1 cellular context compared by ENCODE assay signal in the genomic region with DNA sequence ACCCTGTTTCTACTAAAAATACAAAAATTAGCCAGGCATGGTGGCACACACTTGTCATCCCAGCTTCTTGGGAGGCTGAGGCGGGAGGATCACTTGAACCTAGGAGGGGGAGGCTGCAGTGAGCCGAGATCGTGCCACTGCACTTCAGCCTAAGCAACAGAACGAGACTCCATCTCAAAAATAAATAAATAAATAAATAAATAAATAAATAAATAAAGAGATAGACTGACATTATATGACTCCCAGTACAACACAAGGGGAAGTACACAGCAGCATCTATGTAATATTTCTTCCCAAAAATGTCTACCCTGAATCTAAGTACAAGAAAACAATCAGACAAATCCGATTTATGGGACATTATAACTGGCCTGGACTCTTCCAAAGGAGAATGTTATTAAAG.
A peak's percentile ranks its signal among the peaks of the same experiment; 100 is the strongest.
TF ChIP-seq lines count a peak whose summit lies in the region.

No MANE protein-coding gene starts in this region.

TF ChIP-seq in HEK293, 187 proteins besides CTCF, POLR2A, EP300 and RAD21 (continued from another document and continues in another):
- TF ChIP-seq, protein P1, sequence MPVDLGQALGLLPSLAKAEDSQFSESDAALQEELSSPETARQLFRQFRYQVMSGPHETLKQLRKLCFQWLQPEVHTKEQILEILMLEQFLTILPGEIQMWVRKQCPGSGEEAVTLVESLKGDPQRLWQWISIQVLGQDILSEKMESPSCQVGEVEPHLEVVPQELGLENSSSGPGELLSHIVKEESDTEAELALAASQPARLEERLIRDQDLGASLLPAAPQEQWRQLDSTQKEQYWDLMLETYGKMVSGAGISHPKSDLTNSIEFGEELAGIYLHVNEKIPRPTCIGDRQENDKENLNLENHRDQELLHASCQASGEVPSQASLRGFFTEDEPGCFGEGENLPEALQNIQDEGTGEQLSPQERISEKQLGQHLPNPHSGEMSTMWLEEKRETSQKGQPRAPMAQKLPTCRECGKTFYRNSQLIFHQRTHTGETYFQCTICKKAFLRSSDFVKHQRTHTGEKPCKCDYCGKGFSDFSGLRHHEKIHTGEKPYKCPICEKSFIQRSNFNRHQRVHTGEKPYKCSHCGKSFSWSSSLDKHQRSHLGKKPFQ (tag by site-specific recombination; IDR thresholded peaks at IDR 0.05) = no peak
- TF ChIP-seq ZNF48 (tag by site-specific recombination; IDR thresholded peaks at IDR 0.05) (no peak), ZBTB7A (tag by site-specific recombination; IDR thresholded peaks at IDR 0.05; ENCODE audit: low read depth) (no peak), ZNF132 (tag by site-specific recombination; IDR thresholded peaks at IDR 0.05; ENCODE audit: borderline replicate concordance) (no peak), ZNF146 (tag by site-specific recombination; IDR thresholded peaks at IDR 0.05) (no peak), SETDB1 (IDR thresholded peaks at IDR 0.05; ENCODE audit: insufficient read length, low read length) (no peak), ZNF596 (tag by site-specific recombination; IDR thresholded peaks at IDR 0.05) (no peak), ZFP41 (tag by site-specific recombination; IDR thresholded peaks at IDR 0.05; ENCODE audit: borderline replicate concordance) (no peak), TRIM28 (IDR thresholded peaks at IDR 0.05; ENCODE audit: borderline replicate concordance, low read length) (no peak), ZNF473 (tag by site-specific recombination; IDR thresholded peaks at IDR 0.05) (no peak), ZNF335 (tag by site-specific recombination; conservative IDR thresholded peaks at IDR 0.05) (no peak), ZNF366 (tag by site-specific recombination; conservative IDR thresholded peaks at IDR 0.05) (no peak), EGR2 (tag by site-specific recombination; IDR thresholded peaks at IDR 0.05; ENCODE audit: low read depth) (no peak), ZNF830 (tag by site-specific recombination; IDR thresholded peaks at IDR 0.05; ENCODE audit: low read depth) (no peak), ZNF549 (tag by site-specific recombination; IDR thresholded peaks at IDR 0.05) (no peak), ZSCAN16 (tag by site-specific recombination; IDR thresholded peaks at IDR 0.05) (no peak), ZNF302 (tag by site-specific recombination; IDR thresholded peaks at IDR 0.05; ENCODE audit: low read depth) (no peak), ZNF155 (tag by site-specific recombination; IDR thresholded peaks at IDR 0.05) (no peak), ZNF354C (tag by site-specific recombination; IDR thresholded peaks at IDR 0.05; ENCODE audit: borderline replicate concordance, low read depth) (peak; percentile 91; the same call in 1 of the 2 replicates), ZNF521 (tag by site-specific recombination; IDR thresholded peaks at IDR 0.05) (no peak), ZNF558 (tag by site-specific recombination; IDR thresholded peaks at IDR 0.05) (peak; percentile 78; the same call in 1 of the 2 replicates), ZNF175 (tag by site-specific recombination; IDR thresholded peaks at IDR 0.05) (no peak), SCRT1 (tag by site-specific recombination; IDR thresholded peaks at IDR 0.05; ENCODE audit: borderline replicate concordance) (no peak), ZNF239 (tag by site-specific recombination; IDR thresholded peaks at IDR 0.05) (no peak), MEIS1 (CRISPR knock-in tag; IDR thresholded peaks at IDR 0.05; ENCODE audit: borderline replicate concordance) (no peak), IKZF3 (tag by site-specific recombination; IDR thresholded peaks at IDR 0.05) (no peak), PRDM1 (tag by site-specific recombination; IDR thresholded peaks at IDR 0.05) (no peak), SP2 (tag by site-specific recombination; IDR thresholded peaks at IDR 0.05) (no peak)
- TF ChIP-seq, protein P2, sequence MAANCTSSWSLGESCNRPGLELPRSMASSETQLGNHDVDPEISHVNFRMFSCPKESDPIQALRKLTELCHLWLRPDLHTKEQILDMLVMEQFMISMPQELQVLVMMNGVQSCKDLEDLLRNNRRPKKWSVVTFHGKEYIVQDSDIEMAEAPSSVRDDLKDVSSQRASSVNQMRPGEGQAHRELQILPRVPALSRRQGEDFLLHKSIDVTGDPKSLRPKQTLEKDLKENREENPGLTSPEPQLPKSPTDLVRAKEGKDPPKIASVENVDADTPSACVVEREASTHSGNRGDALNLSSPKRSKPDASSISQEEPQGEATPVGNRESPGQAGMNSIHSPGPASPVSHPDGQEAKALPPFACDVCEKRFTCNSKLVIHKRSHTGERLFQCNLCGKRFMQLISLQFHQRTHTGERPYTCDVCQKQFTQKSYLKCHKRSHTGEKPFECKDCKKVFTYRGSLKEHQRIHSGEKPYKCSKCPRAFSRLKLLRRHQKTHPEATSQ (tag by site-specific recombination; IDR thresholded peaks at IDR 0.05) = no peak
- TF ChIP-seq, protein P3, sequence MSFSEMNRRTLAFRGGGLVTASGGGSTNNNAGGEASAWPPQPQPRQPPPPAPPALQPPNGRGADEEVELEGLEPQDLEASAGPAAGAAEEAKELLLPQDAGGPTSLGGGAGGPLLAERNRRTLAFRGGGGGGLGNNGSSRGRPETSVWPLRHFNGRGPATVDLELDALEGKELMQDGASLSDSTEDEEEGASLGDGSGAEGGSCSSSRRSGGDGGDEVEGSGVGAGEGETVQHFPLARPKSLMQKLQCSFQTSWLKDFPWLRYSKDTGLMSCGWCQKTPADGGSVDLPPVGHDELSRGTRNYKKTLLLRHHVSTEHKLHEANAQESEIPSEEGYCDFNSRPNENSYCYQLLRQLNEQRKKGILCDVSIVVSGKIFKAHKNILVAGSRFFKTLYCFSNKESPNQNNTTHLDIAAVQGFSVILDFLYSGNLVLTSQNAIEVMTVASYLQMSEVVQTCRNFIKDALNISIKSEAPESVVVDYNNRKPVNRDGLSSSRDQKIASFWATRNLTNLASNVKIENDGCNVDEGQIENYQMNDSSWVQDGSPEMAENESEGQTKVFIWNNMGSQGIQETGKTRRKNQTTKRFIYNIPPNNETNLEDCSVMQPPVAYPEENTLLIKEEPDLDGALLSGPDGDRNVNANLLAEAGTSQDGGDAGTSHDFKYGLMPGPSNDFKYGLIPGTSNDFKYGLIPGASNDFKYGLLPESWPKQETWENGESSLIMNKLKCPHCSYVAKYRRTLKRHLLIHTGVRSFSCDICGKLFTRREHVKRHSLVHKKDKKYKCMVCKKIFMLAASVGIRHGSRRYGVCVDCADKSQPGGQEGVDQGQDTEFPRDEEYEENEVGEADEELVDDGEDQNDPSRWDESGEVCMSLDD (tag by site-specific recombination; IDR thresholded peaks at IDR 0.05) = no peak
- TF ChIP-seq, protein P4, sequence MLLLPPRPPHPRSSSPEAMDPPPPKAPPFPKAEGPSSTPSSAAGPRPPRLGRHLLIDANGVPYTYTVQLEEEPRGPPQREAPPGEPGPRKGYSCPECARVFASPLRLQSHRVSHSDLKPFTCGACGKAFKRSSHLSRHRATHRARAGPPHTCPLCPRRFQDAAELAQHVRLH (tag by site-specific recombination; IDR thresholded peaks at IDR 0.05) = 0 out of 2 replicates have a peak, but pooled peaks have one; percentile 14
- TF ChIP-seq, protein P5, sequence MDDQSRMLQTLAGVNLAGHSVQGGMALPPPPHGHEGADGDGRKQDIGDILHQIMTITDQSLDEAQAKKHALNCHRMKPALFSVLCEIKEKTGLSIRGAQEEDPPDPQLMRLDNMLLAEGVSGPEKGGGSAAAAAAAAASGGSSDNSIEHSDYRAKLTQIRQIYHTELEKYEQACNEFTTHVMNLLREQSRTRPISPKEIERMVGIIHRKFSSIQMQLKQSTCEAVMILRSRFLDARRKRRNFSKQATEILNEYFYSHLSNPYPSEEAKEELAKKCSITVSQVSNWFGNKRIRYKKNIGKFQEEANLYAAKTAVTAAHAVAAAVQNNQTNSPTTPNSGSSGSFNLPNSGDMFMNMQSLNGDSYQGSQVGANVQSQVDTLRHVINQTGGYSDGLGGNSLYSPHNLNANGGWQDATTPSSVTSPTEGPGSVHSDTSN (CRISPR knock-in tag; IDR thresholded peaks at IDR 0.05) = no peak
- TF ChIP-seq, protein P6, sequence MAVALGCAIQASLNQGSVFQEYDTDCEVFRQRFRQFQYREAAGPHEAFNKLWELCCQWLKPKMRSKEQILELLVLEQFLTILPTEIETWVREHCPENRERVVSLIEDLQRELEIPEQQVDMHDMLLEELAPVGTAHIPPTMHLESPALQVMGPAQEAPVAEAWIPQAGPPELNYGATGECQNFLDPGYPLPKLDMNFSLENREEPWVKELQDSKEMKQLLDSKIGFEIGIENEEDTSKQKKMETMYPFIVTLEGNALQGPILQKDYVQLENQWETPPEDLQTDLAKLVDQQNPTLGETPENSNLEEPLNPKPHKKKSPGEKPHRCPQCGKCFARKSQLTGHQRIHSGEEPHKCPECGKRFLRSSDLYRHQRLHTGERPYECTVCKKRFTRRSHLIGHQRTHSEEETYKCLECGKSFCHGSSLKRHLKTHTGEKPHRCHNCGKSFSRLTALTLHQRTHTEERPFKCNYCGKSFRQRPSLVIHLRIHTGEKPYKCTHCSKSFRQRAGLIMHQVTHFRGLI (tag by site-specific recombination; IDR thresholded peaks at IDR 0.05) = no peak
- TF ChIP-seq, protein P7, sequence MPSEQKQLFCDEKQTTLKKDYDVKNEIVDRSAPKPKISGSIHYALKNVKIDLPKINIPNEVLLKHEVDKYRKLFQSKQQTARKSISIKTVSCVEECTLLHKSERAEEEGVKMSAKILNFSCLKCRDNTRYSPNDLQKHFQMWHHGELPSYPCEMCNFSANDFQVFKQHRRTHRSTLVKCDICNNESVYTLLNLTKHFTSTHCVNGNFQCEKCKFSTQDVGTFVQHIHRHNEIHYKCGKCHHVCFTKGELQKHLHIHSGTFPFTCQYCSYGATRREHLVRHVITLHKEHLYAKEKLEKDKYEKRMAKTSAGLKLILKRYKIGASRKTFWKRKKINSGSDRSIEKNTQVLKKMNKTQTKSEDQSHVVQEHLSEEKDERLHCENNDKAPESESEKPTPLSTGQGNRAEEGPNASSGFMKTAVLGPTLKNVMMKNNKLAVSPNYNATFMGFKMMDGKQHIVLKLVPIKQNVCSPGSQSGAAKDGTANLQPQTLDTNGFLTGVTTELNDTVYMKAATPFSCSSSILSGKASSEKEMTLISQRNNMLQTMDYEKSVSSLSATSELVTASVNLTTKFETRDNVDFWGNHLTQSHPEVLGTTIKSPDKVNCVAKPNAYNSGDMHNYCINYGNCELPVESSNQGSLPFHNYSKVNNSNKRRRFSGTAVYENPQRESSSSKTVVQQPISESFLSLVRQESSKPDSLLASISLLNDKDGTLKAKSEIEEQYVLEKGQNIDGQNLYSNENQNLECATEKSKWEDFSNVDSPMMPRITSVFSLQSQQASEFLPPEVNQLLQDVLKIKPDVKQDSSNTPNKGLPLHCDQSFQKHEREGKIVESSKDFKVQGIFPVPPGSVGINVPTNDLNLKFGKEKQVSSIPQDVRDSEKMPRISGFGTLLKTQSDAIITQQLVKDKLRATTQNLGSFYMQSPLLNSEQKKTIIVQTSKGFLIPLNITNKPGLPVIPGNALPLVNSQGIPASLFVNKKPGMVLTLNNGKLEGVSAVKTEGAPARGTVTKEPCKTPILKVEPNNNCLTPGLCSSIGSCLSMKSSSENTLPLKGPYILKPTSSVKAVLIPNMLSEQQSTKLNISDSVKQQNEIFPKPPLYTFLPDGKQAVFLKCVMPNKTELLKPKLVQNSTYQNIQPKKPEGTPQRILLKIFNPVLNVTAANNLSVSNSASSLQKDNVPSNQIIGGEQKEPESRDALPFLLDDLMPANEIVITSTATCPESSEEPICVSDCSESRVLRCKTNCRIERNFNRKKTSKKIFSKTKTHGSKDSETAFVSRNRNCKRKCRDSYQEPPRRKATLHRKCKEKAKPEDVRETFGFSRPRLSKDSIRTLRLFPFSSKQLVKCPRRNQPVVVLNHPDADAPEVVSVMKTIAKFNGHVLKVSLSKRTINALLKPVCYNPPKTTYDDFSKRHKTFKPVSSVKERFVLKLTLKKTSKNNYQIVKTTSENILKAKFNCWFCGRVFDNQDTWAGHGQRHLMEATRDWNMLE (tag by site-specific recombination; conservative IDR thresholded peaks at IDR 0.05; ENCODE audit: low read depth) = peak; percentile 87
- TF ChIP-seq, protein P8, sequence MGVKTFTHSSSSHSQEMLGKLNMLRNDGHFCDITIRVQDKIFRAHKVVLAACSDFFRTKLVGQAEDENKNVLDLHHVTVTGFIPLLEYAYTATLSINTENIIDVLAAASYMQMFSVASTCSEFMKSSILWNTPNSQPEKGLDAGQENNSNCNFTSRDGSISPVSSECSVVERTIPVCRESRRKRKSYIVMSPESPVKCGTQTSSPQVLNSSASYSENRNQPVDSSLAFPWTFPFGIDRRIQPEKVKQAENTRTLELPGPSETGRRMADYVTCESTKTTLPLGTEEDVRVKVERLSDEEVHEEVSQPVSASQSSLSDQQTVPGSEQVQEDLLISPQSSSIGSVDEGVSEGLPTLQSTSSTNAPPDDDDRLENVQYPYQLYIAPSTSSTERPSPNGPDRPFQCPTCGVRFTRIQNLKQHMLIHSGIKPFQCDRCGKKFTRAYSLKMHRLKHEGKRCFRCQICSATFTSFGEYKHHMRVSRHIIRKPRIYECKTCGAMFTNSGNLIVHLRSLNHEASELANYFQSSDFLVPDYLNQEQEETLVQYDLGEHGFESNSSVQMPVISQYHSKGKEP (tag by site-specific recombination; IDR thresholded peaks at IDR 0.05) = no peak
- TF ChIP-seq, protein P9, sequence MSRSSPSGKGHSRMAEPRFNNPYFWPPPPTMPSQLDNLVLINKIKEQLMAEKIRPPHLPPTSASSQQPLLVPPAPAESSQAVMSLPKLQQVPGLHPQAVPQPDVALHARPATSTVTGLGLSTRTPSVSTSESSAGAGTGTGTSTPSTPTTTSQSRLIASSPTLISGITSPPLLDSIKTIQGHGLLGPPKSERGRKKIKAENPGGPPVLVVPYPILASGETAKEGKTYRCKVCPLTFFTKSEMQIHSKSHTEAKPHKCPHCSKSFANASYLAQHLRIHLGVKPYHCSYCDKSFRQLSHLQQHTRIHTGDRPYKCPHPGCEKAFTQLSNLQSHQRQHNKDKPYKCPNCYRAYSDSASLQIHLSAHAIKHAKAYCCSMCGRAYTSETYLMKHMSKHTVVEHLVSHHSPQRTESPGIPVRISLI (tag by site-specific recombination; IDR thresholded peaks at IDR 0.05) = no peak
- TF ChIP-seq, protein P10, sequence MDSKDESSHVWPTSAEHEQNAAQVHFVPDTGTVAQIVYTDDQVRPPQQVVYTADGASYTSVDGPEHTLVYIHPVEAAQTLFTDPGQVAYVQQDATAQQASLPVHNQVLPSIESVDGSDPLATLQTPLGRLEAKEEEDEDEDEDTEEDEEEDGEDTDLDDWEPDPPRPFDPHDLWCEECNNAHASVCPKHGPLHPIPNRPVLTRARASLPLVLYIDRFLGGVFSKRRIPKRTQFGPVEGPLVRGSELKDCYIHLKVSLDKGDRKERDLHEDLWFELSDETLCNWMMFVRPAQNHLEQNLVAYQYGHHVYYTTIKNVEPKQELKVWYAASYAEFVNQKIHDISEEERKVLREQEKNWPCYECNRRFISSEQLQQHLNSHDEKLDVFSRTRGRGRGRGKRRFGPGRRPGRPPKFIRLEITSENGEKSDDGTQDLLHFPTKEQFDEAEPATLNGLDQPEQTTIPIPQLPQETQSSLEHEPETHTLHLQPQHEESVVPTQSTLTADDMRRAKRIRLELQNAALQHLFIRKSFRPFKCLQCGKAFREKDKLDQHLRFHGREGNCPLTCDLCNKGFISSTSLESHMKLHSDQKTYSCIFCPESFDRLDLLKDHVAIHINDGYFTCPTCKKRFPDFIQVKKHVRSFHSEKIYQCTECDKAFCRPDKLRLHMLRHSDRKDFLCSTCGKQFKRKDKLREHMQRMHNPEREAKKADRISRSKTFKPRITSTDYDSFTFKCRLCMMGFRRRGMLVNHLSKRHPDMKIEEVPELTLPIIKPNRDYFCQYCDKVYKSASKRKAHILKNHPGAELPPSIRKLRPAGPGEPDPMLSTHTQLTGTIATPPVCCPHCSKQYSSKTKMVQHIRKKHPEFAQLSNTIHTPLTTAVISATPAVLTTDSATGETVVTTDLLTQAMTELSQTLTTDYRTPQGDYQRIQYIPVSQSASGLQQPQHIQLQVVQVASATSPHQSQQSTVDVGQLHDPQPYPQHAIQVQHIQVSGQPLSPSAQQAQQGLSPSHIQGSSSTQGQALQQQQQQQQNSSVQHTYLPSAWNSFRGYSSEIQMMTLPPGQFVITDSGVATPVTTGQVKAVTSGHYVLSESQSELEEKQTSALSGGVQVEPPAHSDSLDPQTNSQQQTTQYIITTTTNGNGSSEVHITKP (tag by site-specific recombination; IDR thresholded peaks at IDR 0.05) = no peak
